ENCODE assay signal across 8 cellular contexts in the genomic region with DNA sequence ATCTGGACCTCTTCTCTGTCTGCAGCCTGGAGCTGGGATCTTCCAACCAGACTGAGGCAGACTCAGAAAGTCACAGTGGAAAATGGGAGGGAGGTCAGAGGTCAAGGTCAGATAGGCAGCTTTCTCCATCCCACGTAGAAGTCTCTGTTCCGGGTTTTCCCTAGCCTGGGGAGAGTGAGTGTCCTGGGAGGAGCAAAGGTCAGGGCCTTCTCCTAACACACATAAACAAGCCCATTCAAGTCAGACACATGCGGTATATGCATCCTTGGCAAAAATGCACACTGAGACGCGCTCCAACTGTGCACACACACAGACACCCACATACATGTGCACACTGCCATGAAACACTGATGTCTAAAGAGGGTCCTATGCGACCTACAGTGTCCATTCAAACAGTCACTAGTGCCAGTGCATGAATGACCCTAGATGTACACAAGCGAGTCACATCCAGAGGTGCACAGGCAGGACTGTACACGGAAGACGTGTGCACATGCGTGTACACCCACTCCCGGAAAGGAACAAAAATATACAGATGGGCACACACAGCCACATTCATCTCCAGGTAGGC. TPM values are rescaled to one million over a fixed set of nuclear protein-coding genes. Genes with fewer than 3 reads are reported as not detected.
DNase-seq lines count a peak whose midpoint lies in the region; ATAC-seq and TF ChIP-seq lines count a peak whose summit lies in the region.

No MANE protein-coding gene starts in this region.

- TF ChIP-seq CTCF in dorsolateral prefrontal cortex (IDR thresholded peaks at IDR 0.05 in 54 of 56, conservative IDR thresholded peaks at IDR 0.05 in 2 of 56; ENCODE audit: low read depth in 1 of 56, partially characterized antibody in 56 of 56) (no peak), natural killer cell (IDR thresholded peaks at IDR 0.05) (no peak)

- no peak for ATAC-seq in activated T-cell treated with anti-CD3 and anti-CD28 coated beads, Interleukin-2, amount 50 U/mL, for 4 hours
- ATAC-seq in natural killer cell, result no peak
- no peak for ATAC-seq in GM19397 (IDR thresholded peaks at IDR 0.05; ENCODE audit: unreplicated experiment)
- no peak for ATAC-seq in HG03135 (IDR thresholded peaks at IDR 0.05; ENCODE audit: unreplicated experiment)

- DNase-seq in activated T-cell treated with anti-CD3 and anti-CD28 coated beads, Interleukin-2, amount 50 U/mL, for 4 hours, result no peak
- DNase-seq in activated T-cell treated with anti-CD3 and anti-CD28 coated beads for 4 hours (no peak), NT2/D1 (ENCODE audit: low read depth, low spot score) (no peak), dorsolateral prefrontal cortex (peak in 3 of 10 donors; percentile 24 to 31 (median 29)), natural killer cell (no peak), NCI-H2196 treated with DMSO at 0.1 percent for 48 hours (lab: John Stamatoyannopoulos, UW; ENCODE audit: unreplicated experiment) (no peak)

- H3K4me3 ChIP-seq in NT2/D1 (ENCODE audit: insufficient read length, low read depth) (peak overlapping the region; percentile 96), dorsolateral prefrontal cortex (peak overlapping the region; percentile 75 to 99 (median 94))

- H3K36me3 Mint-ChIP-seq in activated T-cell treated with anti-CD3 and anti-CD28 coated beads, Interleukin-2, amount 50 U/mL, for 4 hours (ENCODE audit: insufficient read depth), result no peaks in the 10 kb centered on the region
- H3K36me3 Mint-ChIP-seq in natural killer cell, result no peaks in the 10 kb centered on the region

- no peaks in the 10 kb centered on the region for H3K27me3 Mint-ChIP-seq in activated T-cell treated with anti-CD3 and anti-CD28 coated beads, Interleukin-2, amount 50 U/mL, for 4 hours (ENCODE audit: low read depth)
- no peaks in the 10 kb centered on the region for H3K27me3 Mint-ChIP-seq in natural killer cell (ENCODE audit: low read depth in 2 of 2)

- H3K27ac Mint-ChIP-seq in natural killer cell, result peak overlapping the region; percentile 87 to 91

- H3K36me3 ChIP-seq in NT2/D1 (ENCODE audit: insufficient read depth, insufficient read length, low read length), result peaks cover 27% of the 10 kb centered on the region

- no peaks in the 10 kb centered on the region for H3K9me3 Mint-ChIP-seq in activated T-cell treated with anti-CD3 and anti-CD28 coated beads, Interleukin-2, amount 50 U/mL, for 4 hours
- H3K9me3 Mint-ChIP-seq in natural killer cell, result no peaks in the 10 kb centered on the region

- H3K27ac ChIP-seq in dorsolateral prefrontal cortex, result peak overlapping the region; percentile 15 to 97 (median 91)

- peak overlapping the region; percentile 96 for H3K4me3 Mint-ChIP-seq in activated T-cell treated with anti-CD3 and anti-CD28 coated beads, Interleukin-2, amount 50 U/mL, for 4 hours
- H3K4me3 Mint-ChIP-seq in natural killer cell, result peak overlapping the region; percentile 95

- intact Hi-C loops in dorsolateral prefrontal cortex (cut with DNase I) (loop anchor here (2.0 to 5.0 kb wide), 2 partner anchors 39 to 41 kb away; partner anchors contain the start of gene WDR82 (in 2 of the 2)), natural killer cell (cut with micrococcal nuclease) (loop anchor here (2.0 kb wide), 1 partner anchor 15 kb away; no protein-coding TSS in a partner anchor)

- no peaks in the 10 kb centered on the region for H3K27me3 ChIP-seq in NT2/D1 (ENCODE audit: insufficient read depth, insufficient read length)
- H3K27me3 ChIP-seq in dorsolateral prefrontal cortex, result no peaks in the 10 kb centered on the region

- peak overlapping the region; percentile 97 for H3K9ac ChIP-seq in NT2/D1 (ENCODE audit: insufficient read length, low read depth)

- H3K4me1 ChIP-seq in NT2/D1 (ENCODE audit: insufficient read depth, insufficient read length), result peaks cover 21% of the 10 kb centered on the region

- peaks cover 79% of the 10 kb centered on the region for H3K4me1 Mint-ChIP-seq in activated T-cell treated with anti-CD3 and anti-CD28 coated beads, Interleukin-2, amount 50 U/mL, for 4 hours (ENCODE audit: low read depth)
- H3K4me1 Mint-ChIP-seq in natural killer cell, result peaks cover 30 to 62% of the 10 kb centered on the region in 2 donors

- no peaks in the 10 kb centered on the region for H3K9me3 ChIP-seq in NT2/D1 (ENCODE audit: insufficient read depth, low read length)

RNA-seq across cellular contexts. Expression of gene TWF2, which starts 0.7 kb away (rescaled TPM):
- total RNA-seq in activated T-cell treated with anti-CD3 and anti-CD28 coated beads, Interleukin-2, amount 50 U/mL, for 4 hours, result 10 to 100 TPM; 69.7 to 76.5 (median 72.8) TPM
- total RNA-seq in dorsolateral prefrontal cortex (10 to 100 TPM; 20.8 to 63.7 (median 47.3) TPM), natural killer cell (10 to 100 TPM; 49.2 to 76.6 (median 52.0) TPM)

RNA-seq across cellular contexts. Expression of gene PPM1M, which starts 7.3 kb away (rescaled TPM):
- total RNA-seq in activated T-cell treated with anti-CD3 and anti-CD28 coated beads, Interleukin-2, amount 50 U/mL, for 4 hours, result 10 to 100 TPM; 26.6 to 40.0 (median 39.7) TPM
- total RNA-seq in dorsolateral prefrontal cortex (10 to 100 TPM in 119 of 120 experiments, 1 to 10 TPM in 1; 9.8 to 25.1 (median 17.6) TPM), natural killer cell (10 to 100 TPM; 66.0 to 83.7 (median 77.8) TPM)

RNA-seq across cellular contexts. Expression of gene TLR9, which starts 12.8 kb away (rescaled TPM):
- total RNA-seq in activated T-cell treated with anti-CD3 and anti-CD28 coated beads, Interleukin-2, amount 50 U/mL, for 4 hours, result under 1 TPM in 1 of 3 donors, not detected in 2; 0.18 TPM
- 1 to 10 TPM in 31 of 120 experiments, under 1 TPM in 74, not detected in 15; 0.25 to 5.2 (median 0.78) TPM for total RNA-seq in dorsolateral prefrontal cortex
- total RNA-seq in natural killer cell, result under 1 TPM in 2 of 3 donors, not detected in 1; 0.20 to 0.21 TPM

RNA-seq across cellular contexts. Expression of gene WDR82, which starts 40.2 kb away (rescaled TPM):
- 100 to 1,000 TPM; 107 to 119 (median 115) TPM for total RNA-seq in activated T-cell treated with anti-CD3 and anti-CD28 coated beads, Interleukin-2, amount 50 U/mL, for 4 hours
- 100 to 1,000 TPM in 28 of 120 experiments, 10 to 100 TPM in 92; 61.0 to 123 (median 91.2) TPM for total RNA-seq in dorsolateral prefrontal cortex
- total RNA-seq in natural killer cell, result 100 to 1,000 TPM; 108 to 131 (median 109) TPM

RNA-seq across cellular contexts. Expression of gene ALAS1, which starts 40.3 kb away (rescaled TPM):
- total RNA-seq in activated T-cell treated with anti-CD3 and anti-CD28 coated beads, Interleukin-2, amount 50 U/mL, for 4 hours, result 10 to 100 TPM; 61.8 to 70.9 (median 66.2) TPM
- total RNA-seq in dorsolateral prefrontal cortex (10 to 100 TPM; 34.8 to 81.1 (median 55.4) TPM), natural killer cell (10 to 100 TPM; 17.0 to 34.5 (median 33.4) TPM)
